ENCODE assay signal across 8 cellular contexts in the genomic region with DNA sequence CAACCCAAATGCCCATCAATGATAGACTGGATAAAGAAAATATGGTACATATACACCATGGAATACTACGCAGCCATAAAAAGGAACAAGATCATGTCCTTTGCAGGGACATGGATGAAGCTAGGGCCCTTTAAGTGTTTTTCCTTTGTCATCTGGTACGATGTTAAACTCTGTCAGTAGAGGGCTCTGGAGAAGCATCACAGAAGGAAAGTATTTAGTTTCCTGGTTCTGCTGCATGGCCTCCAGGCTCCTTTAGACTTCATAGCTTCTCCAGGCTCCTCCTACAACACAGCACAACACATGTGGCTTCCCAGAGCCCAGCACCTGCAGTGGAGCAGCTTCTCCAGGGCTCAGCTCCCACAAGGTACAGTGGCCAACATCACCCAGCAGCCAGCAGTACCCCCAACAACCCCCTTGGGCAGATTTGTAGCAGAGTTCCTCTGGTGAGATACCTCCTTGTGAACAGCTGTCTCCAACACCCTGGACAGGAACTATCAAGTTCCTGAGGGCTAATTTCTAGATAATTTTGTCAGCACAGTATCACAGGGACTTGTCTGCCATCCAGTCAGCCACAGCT.
DNase-seq lines count a peak whose midpoint lies in the region; ATAC-seq lines count a peak whose summit lies in the region.
"Had no signal": no experiment of that assay in that cellular context is flagged by ENCODE, and none has a peak within 500 bp of the region (broad histone marks: within the 10 kb centered on the region; RNA-seq: fewer than 3 reads in every experiment).

No MANE protein-coding gene starts in this region.

- H3K27me3 Mint-ChIP-seq in T-helper 17 cell = peaks cover 23% of the 10 kb centered on the region
- peaks cover 5% of the 10 kb centered on the region for H3K27me3 Mint-ChIP-seq in T-helper 2 cell treated with Interferon-gamma antibody and Interleukin-4, amounts not matched to agents 5 μg/mL and 100 μg/mL, for 36 hours (ENCODE audit: low read depth)

- H3K27ac Mint-ChIP-seq in T-helper 17 cell = no peak overlapping the region
- no peak overlapping the region for H3K27ac Mint-ChIP-seq in T-helper 2 cell treated with Interferon-gamma antibody and Interleukin-4, amounts not matched to agents 5 μg/mL and 100 μg/mL, for 36 hours
- H3K27ac Mint-ChIP-seq: nephron had no signal

- peak; percentile 57 for ATAC-seq in GM18511 (IDR thresholded peaks at IDR 0.05; ENCODE audit: unreplicated experiment)
- ATAC-seq in HG03060 (IDR thresholded peaks at IDR 0.05; ENCODE audit: low read depth, unreplicated experiment) = peak; percentile 59
- ATAC-seq in T-helper 17 cell = peak; percentile 46
- peak; percentile 92 for ATAC-seq in left colon

- H3K4me1 Mint-ChIP-seq in T-helper 17 cell = peaks cover 4% of the 10 kb centered on the region
- H3K4me1 Mint-ChIP-seq in T-helper 2 cell treated with Interferon-gamma antibody and Interleukin-4, amounts not matched to agents 5 μg/mL and 100 μg/mL, for 36 hours (ENCODE audit: low read depth) = no peaks in the 10 kb centered on the region

- intact Hi-C loops in left colon (cut with DNase I, micrococcal nuclease) = no loop called here

- H3K36me3 Mint-ChIP-seq in T-helper 17 cell (ENCODE audit: low read depth) = no peaks in the 10 kb centered on the region
- H3K36me3 Mint-ChIP-seq in T-helper 2 cell treated with Interferon-gamma antibody and Interleukin-4, amounts not matched to agents 5 μg/mL and 100 μg/mL, for 36 hours (ENCODE audit: low read depth) = no peaks in the 10 kb centered on the region

- no peaks in the 10 kb centered on the region for H3K9me3 Mint-ChIP-seq in T-helper 2 cell treated with Interferon-gamma antibody and Interleukin-4, amounts not matched to agents 5 μg/mL and 100 μg/mL, for 36 hours
- H3K9me3 Mint-ChIP-seq: nephron had no signal

- H3K9me3 ChIP-seq in T-helper 17 cell (ENCODE audit: control insufficient read depth, low read length, poor library complexity, severe bottlenecking) = no peaks in the 10 kb centered on the region

- H3K4me3 Mint-ChIP-seq in T-helper 17 cell = no peak overlapping the region
- H3K4me3 Mint-ChIP-seq in T-helper 2 cell treated with Interferon-gamma antibody and Interleukin-4, amounts not matched to agents 5 μg/mL and 100 μg/mL, for 36 hours = no peak overlapping the region
- H3K4me3 Mint-ChIP-seq: nephron had no signal

- DNase-seq in T-helper 17 cell = no peak
- DNase-seq in left colon = peak in 1 of 2 donors; percentile 50
- no peak for DNase-seq in NCI-H2029 (lab: John Stamatoyannopoulos, UW)
- DNase-seq in T-helper 2 cell treated with Interferon-gamma antibody and Interleukin-4, amounts not matched to agents 5 μg/mL and 100 μg/mL, for 36 hours (ENCODE audit: low spot score) = no peak
- no peak for DNase-seq in LoVo (ENCODE audit: low spot score)
